In genomic region chr5:106985174-106985573, GRCh38 we compare ENCODE assay signal across 29 cellular contexts.
"Had no signal": no experiment of that assay in that cellular context is flagged by ENCODE, and none has a peak within 500 bp of the region (broad histone marks: within the 10 kb centered on the region; RNA-seq: fewer than 3 reads in every experiment).

No MANE protein-coding gene starts in this region.

- FAIRE-seq: endometrium, islet of Langerhans had no signal

- H3K36me3 ChIP-seq: esophagus squamous epithelium, heart right ventricle, left lung, ovary, sigmoid colon, tibial artery had no signal

- H3K9me3 Mint-ChIP-seq: effector memory CD8-positive, alpha-beta T cell; nephron progenitor cell; type B pancreatic cell had no signal

- H3K36me3 Mint-ChIP-seq: naive thymus-derived CD8-positive, alpha-beta T cell; stimulated activated memory B cell treated with anti-CD40 and anti-IgM and Interleukin-4, amounts not matched to agents 10 μg/mL and 1 μg/mL and 100 μg/mL, for 72 hours; type B pancreatic cell had no signal

- DNase-seq: cortex of kidney; effector memory CD8-positive, alpha-beta T cell; erythroblast; esophagus squamous epithelium; foreskin melanocyte; glutamatergic neuron; heart right ventricle; hippocampal formation; left cardiac atrium; left lung; mesenchymal stem cell; midbrain; naive thymus-derived CD8-positive, alpha-beta T cell; nephron progenitor cell; occipital lobe; ovary; posterior cingulate gyrus; psoas muscle; right cardiac atrium; sigmoid colon; stimulated activated CD4-positive, alpha-beta T cell treated with anti-CD3 and anti-CD28 coated beads, Interleukin-4, amount 100 ng/mL, for 4 hours; stimulated activated naive CD8-positive, alpha-beta T cell treated with anti-CD3 and anti-CD28 coated beads, Interleukin-15, Interleukin-2, amounts not matched to agents 100 U/mL and 50 U/mL, for 24 hours; substantia nigra; testis; tibial artery had no signal

- H3K4me3 Mint-ChIP-seq: effector memory CD8-positive, alpha-beta T cell; naive thymus-derived CD8-positive, alpha-beta T cell; nephron progenitor cell; stimulated activated memory B cell treated with anti-CD40 and anti-IgM and Interleukin-4, amounts not matched to agents 10 μg/mL and 1 μg/mL and 100 μg/mL, for 72 hours; type B pancreatic cell had no signal

- H3K4me3 ChIP-seq: esophagus squamous epithelium, heart right ventricle, left lung, ovary, psoas muscle, sigmoid colon, testis, tibial artery had no signal

- ATAC-seq: effector memory CD8-positive, alpha-beta T cell; heart right ventricle; left cardiac atrium; left lung; naive thymus-derived CD8-positive, alpha-beta T cell; psoas muscle; right cardiac atrium; stimulated activated memory B cell treated with anti-CD40 and anti-IgM and Interleukin-4, amounts not matched to agents 10 μg/mL and 1 μg/mL and 100 μg/mL, for 72 hours; stimulated activated naive CD8-positive, alpha-beta T cell treated with anti-CD3 and anti-CD28 coated beads, Interleukin-15, Interleukin-2, amounts not matched to agents 100 U/mL and 50 U/mL, for 24 hours had no signal

- H3K4me1 Mint-ChIP-seq: naive thymus-derived CD8-positive, alpha-beta T cell; stimulated activated memory B cell treated with anti-CD40 and anti-IgM and Interleukin-4, amounts not matched to agents 10 μg/mL and 1 μg/mL and 100 μg/mL, for 72 hours had no signal

- H3K27me3 Mint-ChIP-seq: stimulated activated memory B cell treated with anti-CD40 and anti-IgM and Interleukin-4, amounts not matched to agents 10 μg/mL and 1 μg/mL and 100 μg/mL, for 72 hours had no signal

- H3K27me3 ChIP-seq: esophagus squamous epithelium, heart right ventricle, left lung, ovary, sigmoid colon, testis, tibial artery had no signal

- H3K9me3 ChIP-seq: esophagus squamous epithelium, heart right ventricle, left lung, ovary, psoas muscle, sigmoid colon, testis, tibial artery had no signal

- H3K4me1 ChIP-seq: esophagus squamous epithelium, heart right ventricle, left lung, psoas muscle, sigmoid colon, testis, tibial artery had no signal

- H3K27ac Mint-ChIP-seq: effector memory CD8-positive, alpha-beta T cell; naive thymus-derived CD8-positive, alpha-beta T cell; nephron progenitor cell; stimulated activated memory B cell treated with anti-CD40 and anti-IgM and Interleukin-4, amounts not matched to agents 10 μg/mL and 1 μg/mL and 100 μg/mL, for 72 hours; type B pancreatic cell had no signal

- H3K27ac ChIP-seq: esophagus squamous epithelium, heart right ventricle, left lung, ovary, psoas muscle, sigmoid colon, testis, tibial artery had no signal
